26 cellular contexts compared by ENCODE assay signal in genomic region chr19:44710483-44710882, GRCh38. TPM values are rescaled to one million over a fixed set of nuclear protein-coding genes. Genes with fewer than 3 reads are reported as not detected.
A peak's percentile ranks its signal among the peaks of the same experiment; 100 is the strongest.
DNase-seq lines count a peak whose midpoint lies in the region; ATAC-seq and TF ChIP-seq lines count a peak whose summit lies in the region.
"Had no signal": no experiment of that assay in that cellular context is flagged by ENCODE, and none has a peak within 500 bp of the region (broad histone marks: within the 10 kb centered on the region; RNA-seq: fewer than 3 reads in every experiment).

No MANE protein-coding gene starts in this region.

- peak overlapping the region; percentile 54 for H2BK15ac ChIP-seq in neuronal stem cell (ENCODE audit: low read length)

- H3K27me3 Mint-ChIP-seq in activated CD8-positive, alpha-beta T cell treated with anti-CD3 and anti-CD28 coated beads for 36 hours = no peaks in the 10 kb centered on the region
- H3K27me3 Mint-ChIP-seq in activated CD8-positive, alpha-beta T cell treated with anti-CD3 and anti-CD28 coated beads, Interleukin-2, amount 10 ng/mL, durations not matched to agents 7 days and 5 days (ENCODE audit: low read depth) = peaks cover under 1% of the 10 kb centered on the region
- H3K27me3 Mint-ChIP-seq in central memory CD8-positive, alpha-beta T cell = no peaks in the 10 kb centered on the region
- H3K27me3 Mint-ChIP-seq: CD4-positive, CD25-positive, alpha-beta regulatory T cell had no signal

- peaks cover 0 to 5% (median 0%) of the 10 kb centered on the region in 11 experiments; a peak in 1 of 22 replicates for H3K36me3 ChIP-seq in BLaER1 treated with 17β-estradiol and CSF1 and Interleukin-3, amounts not matched to agents 10 nM and 100 nM
- no peaks in the 10 kb centered on the region for H3K36me3 ChIP-seq in neuronal stem cell (replicated peaks in 1 of 2; ENCODE audit: control insufficient read depth in 2 of 2, insufficient read depth in 2 of 2, low read length in 2 of 2)
- H3K36me3 ChIP-seq: BE2C, SJSA1 had no signal

- no peak overlapping the region for H2BK12ac ChIP-seq in neuronal stem cell (ENCODE audit: low read length)

- peaks cover 12% of the 10 kb centered on the region for H3K9me3 Mint-ChIP-seq in activated CD8-positive, alpha-beta T cell treated with anti-CD3 and anti-CD28 coated beads for 36 hours
- peaks cover 14% of the 10 kb centered on the region for H3K9me3 Mint-ChIP-seq in activated CD8-positive, alpha-beta T cell treated with anti-CD3 and anti-CD28 coated beads, Interleukin-2, amount 10 ng/mL, durations not matched to agents 7 days and 5 days (ENCODE audit: insufficient read depth)
- peaks cover 4% of the 10 kb centered on the region for H3K9me3 Mint-ChIP-seq in central memory CD8-positive, alpha-beta T cell

- H4K20me1 ChIP-seq in BLaER1 treated with 17β-estradiol and CSF1 and Interleukin-3, amounts not matched to agents 10 nM and 100 nM = no peaks in the 10 kb centered on the region

- no peak overlapping the region for H3K4me3 Mint-ChIP-seq in activated CD8-positive, alpha-beta T cell treated with anti-CD3 and anti-CD28 coated beads for 36 hours
- H3K4me3 Mint-ChIP-seq in activated CD8-positive, alpha-beta T cell treated with anti-CD3 and anti-CD28 coated beads, Interleukin-2, amount 10 ng/mL, durations not matched to agents 7 days and 5 days = no peak overlapping the region
- no peak overlapping the region for H3K4me3 Mint-ChIP-seq in central memory CD8-positive, alpha-beta T cell
- H3K4me3 Mint-ChIP-seq: CD4-positive, CD25-positive, alpha-beta regulatory T cell; IgD-negative memory B cell had no signal

- H2BK120ac ChIP-seq in neuronal stem cell (ENCODE audit: low read depth, low read length) = no peak overlapping the region

- H4K91ac ChIP-seq in neuronal stem cell (ENCODE audit: low read depth, low read length, poor library complexity) = no peak overlapping the region

- no peaks in the 10 kb centered on the region for H3K36me3 Mint-ChIP-seq in activated CD8-positive, alpha-beta T cell treated with anti-CD3 and anti-CD28 coated beads for 36 hours (ENCODE audit: low read depth)
- no peaks in the 10 kb centered on the region for H3K36me3 Mint-ChIP-seq in activated CD8-positive, alpha-beta T cell treated with anti-CD3 and anti-CD28 coated beads, Interleukin-2, amount 10 ng/mL, durations not matched to agents 7 days and 5 days (ENCODE audit: low read depth)
- peaks cover 2% of the 10 kb centered on the region for H3K36me3 Mint-ChIP-seq in central memory CD8-positive, alpha-beta T cell (ENCODE audit: insufficient read depth)
- H3K36me3 Mint-ChIP-seq: CD4-positive, CD25-positive, alpha-beta regulatory T cell had no signal

- peak overlapping the region; percentile 2 for H3K18ac ChIP-seq in neuronal stem cell (ENCODE audit: low read length)

- H3K27ac Mint-ChIP-seq in activated CD8-positive, alpha-beta T cell treated with anti-CD3 and anti-CD28 coated beads for 36 hours = no peak overlapping the region
- no peak overlapping the region for H3K27ac Mint-ChIP-seq in activated CD8-positive, alpha-beta T cell treated with anti-CD3 and anti-CD28 coated beads, Interleukin-2, amount 10 ng/mL, durations not matched to agents 7 days and 5 days
- peak overlapping the region; percentile 81 for H3K27ac Mint-ChIP-seq in central memory CD8-positive, alpha-beta T cell (ENCODE audit: low read depth)
- H3K27ac Mint-ChIP-seq: IgD-negative memory B cell had no signal

- H3K9me3 ChIP-seq in BLaER1 treated with 17β-estradiol and CSF1 and Interleukin-3, amounts not matched to agents 10 nM and 100 nM (replicated peaks in 1 of 11) = peaks cover 11 to 16% (median 13%) of the 10 kb centered on the region in 11 experiments
- peaks cover 6 to 8% of the 10 kb centered on the region in 2 donors for H3K9me3 ChIP-seq in neuronal stem cell (replicated peaks in 1 of 2; ENCODE audit: control insufficient read depth in 2 of 2, insufficient read depth in 1 of 2, low read depth in 1 of 2, low read length in 2 of 2)
- H3K9me3 ChIP-seq: BE2C had no signal

- H3K79me1 ChIP-seq in neuronal stem cell (ENCODE audit: low read depth, low read length) = no peaks in the 10 kb centered on the region

- POLR2A ChIA-PET in activated CD8-positive, alpha-beta T cell treated with anti-CD3 and anti-CD28 coated beads for 36 hours (lab: Charles Lee) = no interaction called here
- POLR2A ChIA-PET in activated CD8-positive, alpha-beta T cell treated with anti-CD3 and anti-CD28 coated beads, Interleukin-2, amount 10 ng/mL, durations not matched to agents 7 days and 5 days (lab: Charles Lee) = no interaction called here

- no peak overlapping the region for H3K4me3 ChIP-seq in BLaER1 treated with 17β-estradiol and CSF1 and Interleukin-3, amounts not matched to agents 10 nM and 100 nM
- H3K4me3 ChIP-seq in neuronal stem cell (ENCODE audit: low read length in 2 of 2) = no peak overlapping the region
- H3K4me3 ChIP-seq: GM23248, SJSA1 had no signal

- peaks cover 5% of the 10 kb centered on the region for H3K4me1 Mint-ChIP-seq in activated CD8-positive, alpha-beta T cell treated with anti-CD3 and anti-CD28 coated beads for 36 hours (ENCODE audit: low read depth)
- peaks cover 14% of the 10 kb centered on the region for H3K4me1 Mint-ChIP-seq in activated CD8-positive, alpha-beta T cell treated with anti-CD3 and anti-CD28 coated beads, Interleukin-2, amount 10 ng/mL, durations not matched to agents 7 days and 5 days (ENCODE audit: low read depth)
- H3K4me1 Mint-ChIP-seq in central memory CD8-positive, alpha-beta T cell = peaks cover 6% of the 10 kb centered on the region
- H3K4me1 Mint-ChIP-seq: CD4-positive, CD25-positive, alpha-beta regulatory T cell had no signal

- intact Hi-C loops in activated CD8-positive, alpha-beta T cell treated with anti-CD3 and anti-CD28 coated beads for 36 hours (cut with micrococcal nuclease) = no loop called here

- CTCF ChIA-PET in activated CD8-positive, alpha-beta T cell treated with anti-CD3 and anti-CD28 coated beads for 36 hours (lab: Charles Lee) = interaction anchor here (0.9 to 1.3 kb wide), 2 partner anchors 13 to 60 kb away, joined by 3 read pairs; no protein-coding TSS in a partner anchor
- CTCF ChIA-PET in activated CD8-positive, alpha-beta T cell treated with anti-CD3 and anti-CD28 coated beads, Interleukin-2, amount 10 ng/mL, durations not matched to agents 7 days and 5 days (lab: Charles Lee) = interaction anchor here (2.7 kb wide), 1 partner anchor 60 kb away, joined by 10 read pairs; no protein-coding TSS in a partner anchor

- peak overlapping the region; percentile 3 for H3K14ac ChIP-seq in neuronal stem cell (ENCODE audit: low read length)

- no peak overlapping the region for H4K8ac ChIP-seq in neuronal stem cell (ENCODE audit: low read depth, low read length)

- H3K23ac ChIP-seq in neuronal stem cell (ENCODE audit: low read depth, low read length, poor library complexity) = peak overlapping the region; percentile 82

- H3K4me1 ChIP-seq in BLaER1 treated with 17β-estradiol and CSF1 and Interleukin-3, amounts not matched to agents 10 nM and 100 nM = peaks cover 0 to 16% (median 12%) of the 10 kb centered on the region in 10 experiments; a peak in 17 of 20 replicates
- no peaks in the 10 kb centered on the region for H3K4me1 ChIP-seq in neuronal stem cell (ENCODE audit: control insufficient read depth in 2 of 2, insufficient read depth in 1 of 2, low read depth in 1 of 2, low read length in 2 of 2)
- H3K4me1 ChIP-seq: BE2C, SJSA1 had no signal

- no peak overlapping the region for H3K27ac ChIP-seq in BLaER1 treated with 17β-estradiol and CSF1 and Interleukin-3, amounts not matched to agents 10 nM and 100 nM
- no peak overlapping the region for H3K27ac ChIP-seq in neuronal stem cell (replicated peaks; ENCODE audit: low read length)
- H3K27ac ChIP-seq: 22Rv1, GM23248, KMS-11, SJSA1 had no signal

- peak overlapping the region; percentile 77 for H2BK5ac ChIP-seq in neuronal stem cell (ENCODE audit: low read length)

- DNase-seq in activated CD8-positive, alpha-beta T cell treated with anti-CD3 and anti-CD28 coated beads for 36 hours = no peak
- DNase-seq in activated CD8-positive, alpha-beta T cell treated with anti-CD3 and anti-CD28 coated beads, Interleukin-2, amount 10 ng/mL, durations not matched to agents 7 days and 5 days = no peak
- no peak for DNase-seq in central memory CD8-positive, alpha-beta T cell (ENCODE audit: low spot score in 2 of 2)
- no peak for DNase-seq in neuronal stem cell (ENCODE audit: low spot score)
- DNase-seq: ACHN; BE2C; CD4-positive, CD25-positive, alpha-beta regulatory T cell; GM23248; H7; NCI-H1048; NCI-H1417; NCI-H1694 treated with DMSO at 0.1 percent for 48 hours; NCI-H2081 treated with DMSO at 0.1 percent for 48 hours; NCI-H2171; NCI-H226; NCI-H510A; NCI-H69; Right ventricle myocardium superior; RPMI8226 had no signal

- H3K27me3 ChIP-seq in BLaER1 treated with 17β-estradiol and CSF1 and Interleukin-3, amounts not matched to agents 10 nM and 100 nM = no peaks in the 10 kb centered on the region
- H3K27me3 ChIP-seq in neuronal stem cell (ENCODE audit: control insufficient read depth in 3 of 3, insufficient read depth in 3 of 3, low read depth in 1 of 3, low read length in 3 of 3) = no peaks in the 10 kb centered on the region
- H3K27me3 ChIP-seq: BE2C, SJSA1 had no signal

- peak; percentile 20 for ATAC-seq in activated CD8-positive, alpha-beta T cell treated with anti-CD3 and anti-CD28 coated beads for 36 hours
- no peak for ATAC-seq in activated CD8-positive, alpha-beta T cell treated with anti-CD3 and anti-CD28 coated beads, Interleukin-2, amount 10 ng/mL, durations not matched to agents 7 days and 5 days
- ATAC-seq in central memory CD8-positive, alpha-beta T cell (replicated peaks; ENCODE audit: extremely low read depth, poor library complexity, severe bottlenecking) = no peak
- ATAC-seq in HG02884 (IDR thresholded peaks at IDR 0.05; ENCODE audit: unreplicated experiment) (no peak), HG03108 (IDR thresholded peaks at IDR 0.05; ENCODE audit: unreplicated experiment) (no peak)

- H3K9ac ChIP-seq in BLaER1 treated with 17β-estradiol and CSF1 and Interleukin-3, amounts not matched to agents 10 nM and 100 nM = no peak overlapping the region; a peak in 1 of 22 replicates
- H3K9ac ChIP-seq in neuronal stem cell (ENCODE audit: low read depth, low read length, poor library complexity) = no peak overlapping the region
- H3K9ac ChIP-seq: GM23248, KMS-11 had no signal

- no peak overlapping the region for H2AFZ ChIP-seq in neuronal stem cell (ENCODE audit: low read length)
- H2AFZ ChIP-seq: GM23248 had no signal

- no peak overlapping the region for H3K4ac ChIP-seq in neuronal stem cell (ENCODE audit: low read length)

- peak overlapping the region in 9 of 11 experiments; percentile 12 to 68 (median 51); a peak in 16 of 22 replicates for H3K4me2 ChIP-seq in BLaER1 treated with 17β-estradiol and CSF1 and Interleukin-3, amounts not matched to agents 10 nM and 100 nM
- H3K4me2 ChIP-seq in neuronal stem cell (ENCODE audit: insufficient read depth, low read length, poor library complexity, severe bottlenecking) = no peak overlapping the region
- H3K4me2 ChIP-seq: KMS-11 had no signal

- H2AK5ac ChIP-seq in neuronal stem cell (ENCODE audit: low read depth, low read length) = no peak overlapping the region

- WGBS in neuronal stem cell (ENCODE audit: extremely low coverage in 2 of 2, insufficient read length in 2 of 2, insufficient replicate concordance in 1 of 2), 2 donors = no CpG with 5 or more reads among the region's 14 CpGs

- no peak for TF ChIP-seq CTCF in activated CD8-positive, alpha-beta T cell treated with anti-CD3 and anti-CD28 coated beads for 36 hours (IDR thresholded peaks at IDR 0.05)

RNA-seq across cellular contexts. Expression of gene CEACAM16, which starts 11.5 kb away (rescaled TPM):
- total RNA-seq in activated CD8-positive, alpha-beta T cell treated with anti-CD3 and anti-CD28 coated beads for 36 hours = not detected
- total RNA-seq in activated CD8-positive, alpha-beta T cell treated with anti-CD3 and anti-CD28 coated beads, Interleukin-2, amount 10 ng/mL, durations not matched to agents 7 days and 5 days = not detected
- polyA plus RNA-seq in neuronal stem cell (2013, experiment 1 of 2) = not detected
- polyA plus RNA-seq in neuronal stem cell (2013, experiment 2 of 2) = not detected
- total RNA-seq: CD4-positive, CD25-positive, alpha-beta regulatory T cell; GM23248; H7; Right ventricle myocardium superior; SJSA1 had no signal
- polyA plus RNA-seq: CD4-positive, CD25-positive, alpha-beta regulatory T cell; GM23248; IgD-negative memory B cell had no signal

RNA-seq across cellular contexts. Expression of gene BCL3, which starts 38.0 kb away (rescaled TPM):
- total RNA-seq in activated CD8-positive, alpha-beta T cell treated with anti-CD3 and anti-CD28 coated beads for 36 hours = 10 to 100 TPM; 22.8 to 27.7 TPM
- 10 to 100 TPM; 22.4 to 25.1 TPM for total RNA-seq in activated CD8-positive, alpha-beta T cell treated with anti-CD3 and anti-CD28 coated beads, Interleukin-2, amount 10 ng/mL, durations not matched to agents 7 days and 5 days
- 1.8 TPM for polyA plus RNA-seq in neuronal stem cell (2013, experiment 1 of 2)
- 1.5 TPM for polyA plus RNA-seq in neuronal stem cell (2013, experiment 2 of 2)

RNA-seq across cellular contexts. Expression of gene CEACAM19, which starts 39.2 kb away (rescaled TPM):
- total RNA-seq in activated CD8-positive, alpha-beta T cell treated with anti-CD3 and anti-CD28 coated beads for 36 hours = 1 to 10 TPM in 1 of 2 experiments, under 1 TPM in 1; 0.63 to 1.3 TPM
- under 1 TPM; 0.23 to 0.34 TPM for total RNA-seq in activated CD8-positive, alpha-beta T cell treated with anti-CD3 and anti-CD28 coated beads, Interleukin-2, amount 10 ng/mL, durations not matched to agents 7 days and 5 days
- 2.2 TPM for polyA plus RNA-seq in neuronal stem cell (2013, experiment 1 of 2)
- 2.2 TPM for polyA plus RNA-seq in neuronal stem cell (2013, experiment 2 of 2)
- total RNA-seq: CD4-positive, CD25-positive, alpha-beta regulatory T cell had no signal
- polyA plus RNA-seq: CD4-positive, CD25-positive, alpha-beta regulatory T cell; IgD-negative memory B cell had no signal
